8 cellular contexts compared by ENCODE assay signal in the genomic region with DNA sequence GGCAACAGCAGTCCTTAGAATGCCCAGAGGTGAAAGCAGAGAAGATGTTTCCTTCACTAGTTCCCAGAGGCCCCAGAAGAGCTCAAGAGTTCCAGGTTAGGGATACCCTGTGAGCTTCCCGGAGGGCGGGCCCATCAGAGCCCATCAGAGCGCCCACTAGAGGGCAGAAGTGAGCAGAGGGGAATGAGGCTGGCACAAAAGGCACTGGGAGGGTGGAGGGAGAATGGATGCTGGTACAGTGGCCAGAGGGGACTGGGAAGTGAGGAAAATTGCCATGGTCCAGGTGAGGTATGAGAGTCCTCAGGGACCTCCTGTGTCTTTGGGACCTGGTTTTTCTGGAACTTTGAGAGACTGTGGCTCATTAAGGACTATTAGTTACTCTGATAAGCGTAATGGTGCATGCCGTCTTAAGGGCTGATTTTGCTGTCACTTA. TPM values are rescaled to one million over a fixed set of nuclear protein-coding genes. Genes with fewer than 3 reads are reported as not detected.
DNase-seq lines count a peak whose midpoint lies in the region; ATAC-seq, FAIRE-seq and TF ChIP-seq lines count a peak whose summit lies in the region.

No MANE protein-coding gene starts in this region.

- no peak for TF ChIP-seq EP300 in gastroesophageal sphincter (IDR thresholded peaks at IDR 0.05)

- TF ChIP-seq CTCF in dorsolateral prefrontal cortex (IDR thresholded peaks at IDR 0.05 in 54 of 56, conservative IDR thresholded peaks at IDR 0.05 in 2 of 56; ENCODE audit: low read depth in 1 of 56, partially characterized antibody in 56 of 56), result peak in 55 of 56 donors; percentile 23 to 76 (median 56)
- peak; percentile 38 to 59 (median 53) for TF ChIP-seq CTCF in pancreas (IDR thresholded peaks at IDR 0.05)
- peak in 2 of 4 experiments; percentile 4 to 33 for TF ChIP-seq CTCF in gastroesophageal sphincter (IDR thresholded peaks at IDR 0.05)

- DNase-seq in NCI-H2171 treated with DMSO at 0.1 percent for 48 hours (lab: John Stamatoyannopoulos, UW) (peak; percentile 29), NCI-H2171 (lab: John Stamatoyannopoulos, UW) (no peak), dorsolateral prefrontal cortex (peak in 1 of 10 donors; percentile 54), pancreas (peak; percentile 6 to 84 (median 47))
- peak; percentile 7 for DNase-seq in Jurkat, Clone E6-1 (ENCODE audit: low read depth, low spot score)
- DNase-seq in activated CD4-positive, CD25-positive, alpha-beta regulatory T cell treated with anti-CD3 and anti-CD28 coated beads, Interleukin-2, amount 50 U/mL, for 72 hours, result peak; percentile 66

- no peak overlapping the region for H3K4me3 ChIP-seq in Jurkat, Clone E6-1 (ENCODE audit: low read length)
- H3K4me3 ChIP-seq in dorsolateral prefrontal cortex (no peak overlapping the region), pancreas (no peak overlapping the region), gastroesophageal sphincter (no peak overlapping the region)

- ATAC-seq in pancreas (peak in 3 of 4 donors; percentile 60 to 75 (median 75)), HG03520 (IDR thresholded peaks at IDR 0.05; ENCODE audit: unreplicated experiment) (no peak), gastroesophageal sphincter (no peak)

- intact Hi-C loops in dorsolateral prefrontal cortex (cut with DNase I) (loop anchor here in 1 of 2 donors (2.0 kb wide), 1 partner anchor 188 kb away; no protein-coding TSS in a partner anchor), pancreas (cut with DNase I) (no loop called here)

- no peaks in the 10 kb centered on the region for H3K9me3 ChIP-seq in pancreas
- no peaks in the 10 kb centered on the region for H3K9me3 ChIP-seq in gastroesophageal sphincter

- FAIRE-seq in pancreas (lab: Jason Lieb, UNC), result no peak

- WGBS in pancreas, 2 donors, result 49 to 55% methylated on average over 5 of the region's 5 CpGs
- WGBS in gastroesophageal sphincter (ENCODE audit: low coverage in 1 of 2), 2 donors, result 60 to 75% methylated on average over 3 to 5 of the region's 5 CpGs

- H3K27ac ChIP-seq in dorsolateral prefrontal cortex, result no peak overlapping the region
- no peak overlapping the region for H3K27ac ChIP-seq in pancreas
- H3K27ac ChIP-seq in gastroesophageal sphincter, result no peak overlapping the region

- H3K27me3 ChIP-seq in dorsolateral prefrontal cortex, result peaks cover 0 to 26% (median 0%) of the 10 kb centered on the region in 45 donors
- H3K27me3 ChIP-seq in pancreas, result no peaks in the 10 kb centered on the region
- H3K27me3 ChIP-seq in gastroesophageal sphincter, result peaks cover 35% of the 10 kb centered on the region

- TF ChIP-seq POLR2A in gastroesophageal sphincter (IDR thresholded peaks at IDR 0.05), result no peak

- H3K36me3 ChIP-seq in pancreas (no peaks in the 10 kb centered on the region), gastroesophageal sphincter (no peaks in the 10 kb centered on the region)

- H3K4me1 ChIP-seq in pancreas (no peaks in the 10 kb centered on the region), gastroesophageal sphincter (no peaks in the 10 kb centered on the region)

RNA-seq across cellular contexts. Expression of gene LINC00237, which starts 57.3 kb away (rescaled TPM):
- not detected for polyA plus RNA-seq in Jurkat, Clone E6-1 (2012; ENCODE audit: insufficient read depth, insufficient read length)
- total RNA-seq in dorsolateral prefrontal cortex, result 1 to 10 TPM in 72 of 120 experiments, under 1 TPM in 33, not detected in 15; 0.46 to 5.1 (median 1.4) TPM
- total RNA-seq in pancreas, result not detected
- polyA plus RNA-seq in pancreas, result under 1 TPM in 1 of 2 donors, not detected in 1; 0.92 TPM
- total RNA-seq in gastroesophageal sphincter, result not detected

Comparison
In these comparisons a context has a peak if more than half of its experiments do, and no peak if none do; other contexts are left out.
1. ATAC-seq: peak in pancreas (3 of 4); none in HG03520 (single experiment) and gastroesophageal sphincter (single experiment).